In genomic region chr2:191866675-191867506, GRCh38 we compare ENCODE assay signal across 8 cellular contexts. TPM values are rescaled to one million over a fixed set of nuclear protein-coding genes. Genes with fewer than 3 reads are reported as not detected.
DNase-seq lines count a peak whose midpoint lies in the region; ATAC-seq lines count a peak whose summit lies in the region.

No MANE protein-coding gene starts in this region.

- H3K36me3 ChIP-seq in rectal smooth muscle tissue (ENCODE audit: control insufficient read depth, insufficient read depth, low read length): no peaks in the 10 kb centered on the region

- H3K27ac ChIP-seq in rectal smooth muscle tissue (ENCODE audit: low read depth, low read length): peak overlapping the region; percentile 84

- no peak overlapping the region for H3K9ac ChIP-seq in rectal smooth muscle tissue (ENCODE audit: low read length)

- ATAC-seq in HG02970 (IDR thresholded peaks at IDR 0.05; ENCODE audit: low FRiP score, unreplicated experiment) (no peak), GM21723 (IDR thresholded peaks at IDR 0.05; ENCODE audit: unreplicated experiment) (no peak), HG02642 (IDR thresholded peaks at IDR 0.05; ENCODE audit: poor library complexity, unreplicated experiment) (no peak), T-helper 17 cell (no peak)

- no peaks in the 10 kb centered on the region for H3K27me3 ChIP-seq in rectal smooth muscle tissue (ENCODE audit: control insufficient read depth, insufficient read depth, low read length)

- H3K4me1 Mint-ChIP-seq in T-helper 17 cell: no peaks in the 10 kb centered on the region

- H3K4me3 Mint-ChIP-seq in T-helper 17 cell: no peak overlapping the region

- H3K36me3 Mint-ChIP-seq in T-helper 17 cell (ENCODE audit: low read depth): peaks cover 2% of the 10 kb centered on the region

- no peaks in the 10 kb centered on the region for H3K9me3 ChIP-seq in T-helper 17 cell (ENCODE audit: control insufficient read depth, low read length, poor library complexity, severe bottlenecking)

- no peak overlapping the region for H3K27ac Mint-ChIP-seq in T-helper 17 cell

- H3K4me1 ChIP-seq in rectal smooth muscle tissue (ENCODE audit: control insufficient read depth, insufficient read depth, low read length): peaks cover 39% of the 10 kb centered on the region

- DNase-seq in Daoy (ENCODE audit: low read depth): peak; percentile 68
- peak; percentile 73 for DNase-seq in SW480 (ENCODE audit: low spot score)
- peak; percentile 99 for DNase-seq in glomerular endothelial cell (ENCODE audit: extremely low read depth, low read depth, low spot score)
- no peak for DNase-seq in T-helper 17 cell

- H3K27me3 Mint-ChIP-seq in T-helper 17 cell: peaks cover 44% of the 10 kb centered on the region

- no peak overlapping the region for H3K4me3 ChIP-seq in rectal smooth muscle tissue (ENCODE audit: low read length)

RNA-seq across cellular contexts. Expression of gene CAVIN2, which starts 20.0 kb away (rescaled TPM):
- 0.06 TPM in 1 of 2 replicates, not detected in the other for total RNA-seq in Daoy (2014; rRNA removed; shearing (Covaris generic))
- total RNA-seq in glomerular endothelial cell (240 and 291 TPM in 2 replicates), T-helper 17 cell (100 to 1,000 TPM in 1 of 2 donors, 1 to 10 TPM in 1; 6.1 to 204 TPM)

Comparison
In these comparisons a context has a peak if more than half of its experiments do, and no peak if none do; other contexts are left out.
1. DNase-seq: peak in Daoy (single experiment), SW480 (single experiment) and glomerular endothelial cell (single experiment); none in T-helper 17 cell (0 of 3).